ENCODE assay signal across 10 cellular contexts in the genomic region with DNA sequence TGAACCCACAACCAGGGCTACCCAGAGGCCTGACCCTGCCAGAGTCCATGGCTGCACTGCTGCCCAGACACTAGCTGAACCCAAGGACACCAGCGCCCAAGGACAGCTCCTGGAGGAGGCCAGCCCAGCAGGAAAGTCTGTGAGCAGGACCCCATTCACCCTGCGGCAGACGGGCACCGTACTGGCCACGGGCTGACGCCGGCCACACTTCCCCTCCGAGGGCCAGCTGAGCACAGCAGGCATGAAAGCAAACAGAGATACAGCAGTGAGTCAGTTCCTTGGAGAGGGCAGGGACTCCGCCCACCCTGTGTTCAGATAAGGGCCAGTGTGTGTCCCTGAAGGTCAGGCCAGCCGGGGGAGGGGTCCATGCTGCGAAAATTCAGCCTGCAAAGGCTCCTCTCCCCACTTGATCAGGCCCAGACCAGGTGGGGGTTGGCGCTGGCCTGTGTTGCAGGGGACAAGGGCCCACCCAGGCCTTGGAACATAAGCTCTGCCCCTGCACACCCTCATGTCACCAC. TPM values are rescaled to one million over a fixed set of nuclear protein-coding genes. Genes with fewer than 3 reads are reported as not detected.
A peak's percentile ranks its signal among the peaks of the same experiment; 100 is the strongest.
DNase-seq lines count a peak whose midpoint lies in the region; ATAC-seq and FAIRE-seq lines count a peak whose summit lies in the region.
"Had no signal": no experiment of that assay in that cellular context is flagged by ENCODE, and none has a peak within 500 bp of the region (broad histone marks: within the 10 kb centered on the region; RNA-seq: fewer than 3 reads in every experiment).

No MANE protein-coding gene starts in this region.

- no peak overlapping the region for H3K27ac ChIP-seq in right cardiac atrium (ENCODE audit: low read length)
- H3K27ac ChIP-seq: KMS-11 had no signal

- no peak for ATAC-seq in right cardiac atrium
- ATAC-seq: T-cell had no signal

- H3K27me3 ChIP-seq in right cardiac atrium (ENCODE audit: control insufficient read depth, insufficient read depth), result no peaks in the 10 kb centered on the region

- intact Hi-C loops in right cardiac atrium (cut with DNase I), result no loop called here

- H3K4me1 ChIP-seq in right cardiac atrium (ENCODE audit: control insufficient read depth, insufficient read depth, low read length), result peaks cover 5% of the 10 kb centered on the region

- peak; percentile 64 for DNase-seq in COLO668 (lab: John Stamatoyannopoulos, UW; ENCODE audit: unreplicated experiment)
- DNase-seq in RCC 7860 (ENCODE audit: low spot score), result peak; percentile 82
- peak in 2 of 3 donors; percentile 60 to 76 for DNase-seq in right cardiac atrium
- DNase-seq in GM03348 (ENCODE audit: low spot score), result no peak
- DNase-seq in AG08395 (ENCODE audit: low spot score), result no peak
- DNase-seq in putamen (ENCODE audit: low spot score), result no peak
- DNase-seq: left cardiac atrium, T-cell had no signal

- H3K9me3 ChIP-seq in right cardiac atrium (ENCODE audit: control insufficient read depth, low read length), result no peaks in the 10 kb centered on the region

- no peak overlapping the region for H3K4me3 ChIP-seq in right cardiac atrium (ENCODE audit: low read length)

- 35% methylated on average over 12 of the region's 12 CpGs for WGBS in right cardiac atrium

- peak; percentile 62 for FAIRE-seq in RCC 7860 (lab: Jason Lieb, UNC)
- FAIRE-seq: G401.6 had no signal

RNA-seq across cellular contexts. Expression of a gene that starts 3.2 kb away (rescaled TPM):
- 10 to 100 TPM; 17.7 to 25.9 (median 23.7) TPM for total RNA-seq in right cardiac atrium
- polyA plus RNA-seq in right cardiac atrium, result 36.0 TPM

RNA-seq across cellular contexts. Expression of a gene that starts 6.2 kb away (rescaled TPM):
- total RNA-seq in right cardiac atrium, result under 1 TPM in 1 of 4 donors, not detected in 3; 0.17 TPM
- polyA plus RNA-seq in right cardiac atrium, result 0.32 TPM

RNA-seq across cellular contexts. Expression of a gene that starts 8.5 kb away (rescaled TPM):
- not detected for total RNA-seq in right cardiac atrium
- polyA plus RNA-seq in right cardiac atrium, result 0.09 TPM
- total RNA-seq: left cardiac atrium, T-cell had no signal

RNA-seq across cellular contexts. Expression of a gene that starts 11.9 kb away (rescaled TPM):
- total RNA-seq in right cardiac atrium, result not detected
- polyA plus RNA-seq in right cardiac atrium, result not detected
- total RNA-seq: left cardiac atrium, T-cell had no signal

RNA-seq across cellular contexts. Expression of a gene that starts 13.3 kb away (rescaled TPM):
- 1 to 10 TPM; 5.1 to 7.9 (median 5.9) TPM for total RNA-seq in right cardiac atrium
- polyA plus RNA-seq in right cardiac atrium, result 5.2 TPM

Comparison
In these comparisons a context has a peak if more than half of its experiments do, and no peak if none do; other contexts are left out.
1. DNase-seq: peak in COLO668 (single experiment), RCC 7860 (single experiment) and right cardiac atrium (2 of 3); none in GM03348 (single experiment), AG08395 (single experiment) and putamen (single experiment).